9 cellular contexts compared by ENCODE assay signal in genomic region chr15:25543156-25543555, GRCh38.
DNase-seq lines count a peak whose midpoint lies in the region; ATAC-seq and TF ChIP-seq lines count a peak whose summit lies in the region.
"Had no signal": no experiment of that assay in that cellular context is flagged by ENCODE, and none has a peak within 500 bp of the region (broad histone marks: within the 10 kb centered on the region; RNA-seq: fewer than 3 reads in every experiment).

No MANE protein-coding gene starts in this region.

- no peaks in the 10 kb centered on the region for H3K36me3 ChIP-seq in colonic mucosa
- no peaks in the 10 kb centered on the region for H3K36me3 ChIP-seq in transverse colon

- intact Hi-C loops in colonic mucosa (cut with DNase I): no loop called here
- intact Hi-C loops in transverse colon (cut with DNase I; ENCODE audit: low total_unique reads): no loop called here

- DNase-seq in NCI-H748 (lab: John Stamatoyannopoulos, UW; ENCODE audit: unreplicated experiment) (peak; percentile 8), NCI-H748 treated with DMSO at 0.1 percent for 48 hours (lab: John Stamatoyannopoulos, UW) (no peak), colonic mucosa (peak; percentile 40), left lobe of liver (ENCODE audit: low spot score) (peak; percentile 71), transverse colon (peak; percentile 31), HK-2 (ENCODE audit: unreplicated experiment) (no peak)
- DNase-seq: NCI-H2171 had no signal

- TF ChIP-seq POLR2A in transverse colon (IDR thresholded peaks at IDR 0.05): no peak

- H3K9me3 ChIP-seq in colonic mucosa (no peaks in the 10 kb centered on the region), transverse colon (no peaks in the 10 kb centered on the region)

- peak; percentile 88 for ATAC-seq in left lobe of liver
- ATAC-seq in HG02885 (IDR thresholded peaks at IDR 0.05; ENCODE audit: poor library complexity, unreplicated experiment): no peak
- no peak for ATAC-seq in HG02571 (IDR thresholded peaks at IDR 0.05; ENCODE audit: unreplicated experiment)

- no peaks in the 10 kb centered on the region for H3K27me3 ChIP-seq in colonic mucosa
- no peaks in the 10 kb centered on the region for H3K27me3 ChIP-seq in transverse colon

- in situ Hi-C loops in transverse colon (cut with MboI; ENCODE audit: low pct_ligation_motif_present in 1 of 4, low pct_unique_long_range_greater_than_20kb in 1 of 4, low sequenced_read_pairs in 3 of 4): no loop called here

- H3K4me1 ChIP-seq in colonic mucosa (no peaks in the 10 kb centered on the region), transverse colon (peaks cover 0 to 5% (median 0%) of the 10 kb centered on the region in 4 donors)

- WGBS in transverse colon (ENCODE audit: low coverage in 1 of 2), 2 donors: 43% methylated on average over 1 of the region's 1 CpG; no CpG with 5 or more reads in 1 of the 2 donors

- no peak for TF ChIP-seq CTCF in colonic mucosa (IDR thresholded peaks at IDR 0.05)
- no peak for TF ChIP-seq CTCF in transverse colon (IDR thresholded peaks at IDR 0.05)

- H3K27ac ChIP-seq in colonic mucosa (no peak overlapping the region), transverse colon (peak overlapping the region; percentile 16 to 53 (median 37))

- H3K4me3 ChIP-seq in colonic mucosa (no peak overlapping the region), transverse colon (no peak overlapping the region)

- H3K9ac ChIP-seq in colonic mucosa (ENCODE audit: low read depth in 2 of 2, low read length in 2 of 2): no peak overlapping the region

- no peak for TF ChIP-seq EP300 in transverse colon (IDR thresholded peaks at IDR 0.05; ENCODE audit: low read depth)

Comparison
In these comparisons a context has a peak if more than half of its experiments do, and no peak if none do; other contexts are left out.
1. DNase-seq: peak in NCI-H748 (single experiment), colonic mucosa (single experiment), left lobe of liver (single experiment) and transverse colon (single experiment); none in NCI-H748 treated with DMSO at 0.1 percent for 48 hours (single experiment) and HK-2 (single experiment).